15 cellular contexts compared by ENCODE assay signal in the genomic region with DNA sequence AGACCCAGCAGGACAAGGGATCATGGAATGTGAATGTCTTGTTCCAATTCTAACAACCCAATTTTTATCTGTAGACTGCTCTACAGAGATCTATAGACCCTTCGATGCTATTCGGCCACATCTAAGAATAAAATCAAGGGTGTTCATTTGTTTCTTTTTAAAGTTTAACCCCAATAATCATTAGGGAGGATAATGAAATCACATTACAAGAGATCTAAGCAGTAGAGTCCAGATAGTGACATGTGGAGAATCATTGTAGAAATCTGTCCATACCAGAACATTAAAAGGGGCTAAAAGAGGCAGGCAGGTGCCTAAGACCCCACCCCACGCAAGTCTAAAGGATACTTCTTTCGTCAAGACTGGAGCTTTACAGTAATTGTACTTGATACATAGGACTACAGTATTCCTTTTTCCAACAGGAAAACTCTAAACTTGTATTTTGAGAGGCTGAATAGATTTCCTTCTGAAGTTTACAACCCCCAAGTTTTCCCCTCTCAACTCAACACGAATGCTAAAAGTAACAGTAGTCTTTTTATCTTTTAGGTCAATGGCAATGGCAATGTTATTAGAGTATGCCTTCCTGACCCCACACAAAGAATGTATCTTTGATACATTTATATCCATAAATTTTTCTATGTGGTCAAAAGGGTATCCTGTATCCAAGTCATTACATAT.
A peak's percentile ranks its signal among the peaks of the same experiment; 100 is the strongest.
DNase-seq lines count a peak whose midpoint lies in the region; ATAC-seq and TF ChIP-seq lines count a peak whose summit lies in the region.
"Had no signal": no experiment of that assay in that cellular context is flagged by ENCODE, and none has a peak within 500 bp of the region (broad histone marks: within the 10 kb centered on the region; RNA-seq: fewer than 3 reads in every experiment).

No MANE protein-coding gene starts in this region.

- H3K27me3 ChIP-seq in MG63: no peaks in the 10 kb centered on the region
- H3K27me3 ChIP-seq in tibial artery: no peaks in the 10 kb centered on the region
- no peaks in the 10 kb centered on the region for H3K27me3 ChIP-seq in SJCRH30
- H3K27me3 ChIP-seq: Peyer's patch had no signal

- DNase-seq in MG63 (no peak), tibial artery (no peak), SJCRH30 (no peak), SW 1271 (lab: John Stamatoyannopoulos, UW) (no peak)
- DNase-seq: activated gamma-delta T cell; CD8-positive, alpha-beta T cell; Karpas-422; mammary epithelial cell; NCI-H1436; Peyer's patch; stimulated activated naive CD4-positive, alpha-beta T cell had no signal

- no peaks in the 10 kb centered on the region for H3K36me3 Mint-ChIP-seq in nephron (ENCODE audit: low read depth)
- H3K36me3 Mint-ChIP-seq: CD8-positive, alpha-beta T cell had no signal

- peak overlapping the region; percentile 9 for H3K4me3 ChIP-seq in MG63
- H3K4me3 ChIP-seq in tibial artery: no peak overlapping the region
- no peak overlapping the region for H3K4me3 ChIP-seq in SJCRH30
- H3K4me3 ChIP-seq: GM12878 had no signal

- H3K9me3 ChIP-seq in MG63 (no peaks in the 10 kb centered on the region), tibial artery (no peaks in the 10 kb centered on the region), SJCRH30 (replicated peaks) (no peaks in the 10 kb centered on the region)
- H3K9me3 ChIP-seq: Peyer's patch had no signal

- peaks cover 4% of the 10 kb centered on the region for H3K27me3 Mint-ChIP-seq in nephron (ENCODE audit: low read depth)

- H3K27ac ChIP-seq in cingulate gyrus (ENCODE audit: low read depth, low read length) (peak overlapping the region; percentile 97), tibial artery (peak overlapping the region; percentile 53 to 56), SJCRH30 (no peak overlapping the region)

- H3K36me3 ChIP-seq in MG63 (no peaks in the 10 kb centered on the region), tibial artery (no peaks in the 10 kb centered on the region), SJCRH30 (no peaks in the 10 kb centered on the region)
- H3K36me3 ChIP-seq: Peyer's patch had no signal

- TF ChIP-seq CTCF in nephron (IDR thresholded peaks at IDR 0.05; ENCODE audit: unreplicated experiment in 3 of 3): no peak
- no peak for TF ChIP-seq CTCF in tibial artery (IDR thresholded peaks at IDR 0.05)

- H3K4me1 ChIP-seq in tibial artery (peaks cover 0 to 56% (median 10%) of the 10 kb centered on the region in 4 donors), SJCRH30 (peaks cover 29% of the 10 kb centered on the region)

- H3K27ac Mint-ChIP-seq in nephron: peak overlapping the region; percentile 85 to 98 (median 88)
- H3K27ac Mint-ChIP-seq: CD8-positive, alpha-beta T cell had no signal

- no peak for ATAC-seq in GM21619 (IDR thresholded peaks at IDR 0.05; ENCODE audit: unreplicated experiment)
- ATAC-seq: CD8-positive, alpha-beta T cell had no signal

- no peaks in the 10 kb centered on the region for H3K9me3 Mint-ChIP-seq in nephron
- H3K9me3 Mint-ChIP-seq: CD8-positive, alpha-beta T cell had no signal

- no peak overlapping the region for H3K4me3 Mint-ChIP-seq in nephron
- H3K4me3 Mint-ChIP-seq: CD8-positive, alpha-beta T cell had no signal

- intact Hi-C loops in tibial artery (cut with DNase I; ENCODE audit: low total_unique reads): loop anchor here (10.0 kb wide), 1 partner anchor 79 kb away; no protein-coding TSS in a partner anchor

- peaks cover 87% of the 10 kb centered on the region for H3K4me1 Mint-ChIP-seq in nephron
